In the genomic region with DNA sequence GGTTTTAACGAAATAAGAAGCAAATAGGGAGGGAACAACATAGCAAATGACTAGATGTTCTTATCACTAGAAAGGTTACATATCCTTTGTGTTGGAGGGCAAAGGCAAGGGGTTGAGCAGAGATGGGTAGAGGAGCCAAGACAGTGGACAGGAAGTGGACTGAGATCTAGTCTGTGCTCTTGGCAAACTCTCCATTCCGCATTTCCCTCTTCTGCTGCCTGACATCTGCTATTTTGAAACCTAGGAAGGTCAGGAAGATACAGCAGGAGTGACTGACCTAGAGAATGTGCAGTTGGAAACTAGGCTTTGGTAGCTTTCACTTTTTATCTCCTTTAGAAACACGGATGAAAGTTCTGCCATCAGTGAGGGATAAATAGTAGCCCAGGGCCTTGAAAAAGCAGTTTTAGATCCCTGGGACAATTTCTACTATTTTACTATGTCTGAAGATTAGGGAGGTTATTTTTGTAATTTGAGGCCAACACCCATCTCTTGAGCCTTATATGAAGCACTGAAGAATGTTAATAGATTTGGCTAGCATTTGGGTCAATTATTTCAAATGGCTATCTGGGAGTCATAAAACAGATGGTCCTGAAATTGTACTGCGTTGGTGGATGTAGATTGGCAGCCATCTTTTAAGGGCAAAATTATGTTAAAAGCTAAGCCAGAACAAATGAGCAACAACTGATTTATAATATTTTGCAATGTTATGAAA, we compare ENCODE assay signal across 1 cellular context.
TF ChIP-seq lines count a peak whose summit lies in the region.

No MANE protein-coding gene starts in this region.

TF ChIP-seq in HepG2, 621 proteins besides CTCF, POLR2A, EP300 and RAD21:
- TF ChIP-seq FOXO1 (CRISPR knock-in tag; IDR thresholded peaks at IDR 0.05) (no peak), ZNF34 (CRISPR knock-in tag; IDR thresholded peaks at IDR 0.05; ENCODE audit: borderline replicate concordance) (no peak), RBAK (CRISPR knock-in tag; IDR thresholded peaks at IDR 0.05) (no peak), ZBTB21 (CRISPR knock-in tag; IDR thresholded peaks at IDR 0.05) (no peak), ATF6 (CRISPR knock-in tag; conservative IDR thresholded peaks at IDR 0.05) (no peak), ZFP62 (CRISPR knock-in tag; IDR thresholded peaks at IDR 0.05) (no peak), SRSF1 (optimal IDR thresholded peaks at IDR 0.05; ENCODE audit: low read depth, low read length) (no peak), HCFC1 (IDR thresholded peaks at IDR 0.05; ENCODE audit: low read depth, low read length) (no peak), TBX3 (IDR thresholded peaks at IDR 0.05; ENCODE audit: borderline replicate concordance) (no peak), TFDP2 (CRISPR knock-in tag; IDR thresholded peaks at IDR 0.05) (no peak), DNMT1 (CRISPR knock-in tag; IDR thresholded peaks at IDR 0.05) (no peak), KDM5B (CRISPR knock-in tag; IDR thresholded peaks at IDR 0.05; ENCODE audit: borderline replicate concordance) (no peak), DNMT3B (CRISPR knock-in tag; conservative IDR thresholded peaks at IDR 0.05) (no peak), KIAA2018 (CRISPR knock-in tag; IDR thresholded peaks at IDR 0.05; ENCODE audit: borderline replicate concordance) (no peak), PHF20 (CRISPR knock-in tag; IDR thresholded peaks at IDR 0.05) (no peak), KMT2A (CRISPR knock-in tag; IDR thresholded peaks at IDR 0.05) (no peak)
- TF ChIP-seq, protein P1, sequence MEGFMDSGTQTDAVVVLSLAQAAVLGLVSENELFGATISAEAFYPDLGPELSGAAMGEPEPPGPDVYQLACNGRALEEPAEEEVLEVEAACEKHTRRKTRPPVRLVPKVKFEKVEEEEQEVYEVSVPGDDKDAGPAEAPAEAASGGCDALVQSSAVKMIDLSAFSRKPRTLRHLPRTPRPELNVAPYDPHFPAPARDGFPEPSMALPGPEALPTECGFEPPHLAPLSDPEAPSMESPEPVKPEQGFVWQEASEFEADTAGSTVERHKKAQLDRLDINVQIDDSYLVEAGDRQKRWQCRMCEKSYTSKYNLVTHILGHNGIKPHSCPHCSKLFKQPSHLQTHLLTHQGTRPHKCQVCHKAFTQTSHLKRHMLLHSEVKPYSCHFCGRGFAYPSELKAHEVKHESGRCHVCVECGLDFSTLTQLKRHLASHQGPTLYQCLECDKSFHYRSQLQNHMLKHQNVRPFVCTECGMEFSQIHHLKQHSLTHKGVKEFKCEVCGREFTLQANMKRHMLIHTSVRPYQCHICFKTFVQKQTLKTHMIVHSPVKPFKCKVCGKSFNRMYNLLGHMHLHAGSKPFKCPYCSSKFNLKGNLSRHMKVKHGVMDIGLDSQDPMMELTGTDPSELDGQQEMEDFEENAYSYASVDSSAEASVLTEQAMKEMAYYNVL (CRISPR knock-in tag; IDR thresholded peaks at IDR 0.05; ENCODE audit: borderline replicate concordance), result no peak
